Comparison of ENCODE assay signal across 9 cellular contexts in genomic region chr11:119357069-119357468, GRCh38. TPM values are rescaled to one million over a fixed set of nuclear protein-coding genes. Genes with fewer than 3 reads are reported as not detected.
A peak's percentile ranks its signal among the peaks of the same experiment; 100 is the strongest.
DNase-seq lines count a peak whose midpoint lies in the region; ATAC-seq and TF ChIP-seq lines count a peak whose summit lies in the region.
"Had no signal": no experiment of that assay in that cellular context is flagged by ENCODE, and none has a peak within 500 bp of the region (broad histone marks: within the 10 kb centered on the region; RNA-seq: fewer than 3 reads in every experiment).

No MANE protein-coding gene starts in this region.

- peaks cover 6% of the 10 kb centered on the region for H3K9me1 ChIP-seq in IMR-90 (ENCODE audit: insufficient read depth, low read length)

- TF ChIP-seq CTCF in A673 (conservative IDR thresholded peaks at IDR 0.05; ENCODE audit: low read depth, low read length) (no peak), IMR-90 (conservative IDR thresholded peaks at IDR 0.05; ENCODE audit: low read depth, low read length) (no peak), coronary artery (IDR thresholded peaks at IDR 0.05) (no peak), natural killer cell (IDR thresholded peaks at IDR 0.05) (no peak)

- ATAC-seq in IMR-90 (ENCODE audit: low read depth) (no peak), natural killer cell (no peak), GM21367 (IDR thresholded peaks at IDR 0.05; ENCODE audit: unreplicated experiment) (no peak)

- no peaks in the 10 kb centered on the region for H3K9me3 Mint-ChIP-seq in natural killer cell

- H4K5ac ChIP-seq in IMR-90 (ENCODE audit: low read depth, low read length), result no peak overlapping the region

- H3K4me3 ChIP-seq in A673 (ENCODE audit: low read depth, low read length, poor library complexity, severe bottlenecking) (peak overlapping the region; percentile 64), IMR-90 (ENCODE audit: insufficient read depth, low read depth, low read length) (no peak overlapping the region), coronary artery (peak overlapping the region; percentile 73)

- peak overlapping the region; percentile 99 for H2AFZ ChIP-seq in IMR-90 (replicated peaks; ENCODE audit: low read length, poor library complexity)

- H2BK20ac ChIP-seq in IMR-90 (ENCODE audit: low read depth, low read length), result no peak overlapping the region

- dilution Hi-C loops in IMR-90 (cut with HindIII; ENCODE audit: low sequenced_read_pairs, unreplicated experiment), result no loop called here

- no TSS peak for BruUV-seq in A673 (replicated peaks; lab: Mats Ljungman, UMichigan)
- no TSS peak for BruUV-seq in IMR-90 (replicated peaks; lab: Mats Ljungman, UMichigan)

- no peaks in the 10 kb centered on the region for H3K9me3 ChIP-seq in A673 (ENCODE audit: low read depth, low read length, poor library complexity, severe bottlenecking)
- H3K9me3 ChIP-seq in IMR-90 (ENCODE audit: control insufficient read depth, insufficient read depth, low read length), result no peaks in the 10 kb centered on the region

- no peak overlapping the region for H3K23ac ChIP-seq in IMR-90 (ENCODE audit: low read depth, low read length)

- WGBS in IMR-90 (ENCODE audit: extremely low coverage in 2 of 2, insufficient read length in 1 of 2), 2 experiments, result 54% methylated on average over 5 of the region's 13 CpGs; no CpG with 5 or more reads in 1 of the 2 experiments

- H3K4me2 ChIP-seq in IMR-90 (ENCODE audit: low read depth, low read length), result no peak overlapping the region; the same call in 1 of the 2 replicates

- H4K91ac ChIP-seq in IMR-90 (ENCODE audit: insufficient read depth, low read depth, low read length), result no peak overlapping the region

- DNase-seq in A673 (ENCODE audit: low spot score) (no peak), IMR-90 (no peak), coronary artery (ENCODE audit: low spot score) (no peak), natural killer cell (no peak), G401 (ENCODE audit: low spot score) (no peak), NCI-H510A treated with DMSO at 0.1 percent for 48 hours (lab: John Stamatoyannopoulos, UW) (no peak), NCI-H1694 treated with DMSO at 0.1 percent for 48 hours (lab: John Stamatoyannopoulos, UW) (no peak)
- DNase-seq: DMS79 had no signal

- CTCF ChIA-PET in A673 (lab: Charles Lee), result interaction anchor here (1.2 to 2.5 kb wide), 4 partner anchors 16 to 118 kb away, joined by 9 to 50 read pairs (median 28); partner anchors contain the start of gene RNF26
- CTCF ChIA-PET in IMR-90 (lab: Yijun Ruan, JAX), result interaction anchor here (0.5 to 2.9 kb wide), 13 partner anchors 9 to 829 kb away, joined by 3 to 32 read pairs (median 8); partner anchors contain the start of gene C1QTNF5

- no peak overlapping the region for H2BK120ac ChIP-seq in IMR-90 (ENCODE audit: low read depth, low read length)

- no peak overlapping the region for H2BK15ac ChIP-seq in IMR-90 (ENCODE audit: low read depth, low read length)

- peak overlapping the region; percentile 79 for H3K27ac ChIP-seq in A673 (ENCODE audit: low read depth, low read length, poor library complexity, severe bottlenecking)
- H3K27ac ChIP-seq in IMR-90 (ENCODE audit: insufficient read depth, low read length), result no peak overlapping the region
- H3K27ac ChIP-seq in coronary artery, result peak overlapping the region; percentile 52 to 63

- no peak overlapping the region for H3K18ac ChIP-seq in IMR-90 (ENCODE audit: low read depth, low read length)

- H3K27me3 Mint-ChIP-seq in natural killer cell (ENCODE audit: low read depth in 2 of 2), result peaks cover 43 to 52% of the 10 kb centered on the region in 2 donors

- peaks cover 10 to 11% of the 10 kb centered on the region in 2 donors for H3K4me1 Mint-ChIP-seq in natural killer cell

- no peaks in the 10 kb centered on the region for H3K36me3 Mint-ChIP-seq in natural killer cell

- H3K4ac ChIP-seq in IMR-90 (ENCODE audit: low read depth, low read length), result no peak overlapping the region

- no peak overlapping the region for H3K9ac ChIP-seq in IMR-90 (ENCODE audit: low read depth, low read length)

- no peak for TF ChIP-seq RAD21 in IMR-90 (IDR thresholded peaks at IDR 0.05; ENCODE audit: low read length)

- H4K8ac ChIP-seq in IMR-90 (ENCODE audit: low read depth in 2 of 2, low read length in 2 of 2), result no peak overlapping the region

- H2AK9ac ChIP-seq in IMR-90 (replicated peaks; ENCODE audit: low read depth, low read length, poor library complexity), result peak overlapping the region; percentile 82

- H3K4me3 Mint-ChIP-seq in natural killer cell, result peak overlapping the region; percentile 69

- POLR2A ChIA-PET in A673 (lab: Charles Lee; ENCODE audit: low non-redundant PET) (no interaction called here), IMR-90 (lab: Charles Lee; ENCODE audit: unreplicated experiment) (interaction anchor here (0.6 kb wide), 1 partner anchor 287 kb away, joined by 5 read pairs; no protein-coding TSS in a partner anchor)

- H3K14ac ChIP-seq in IMR-90 (replicated peaks; ENCODE audit: low read depth, low read length), result no peak overlapping the region

- H4K20me1 ChIP-seq in IMR-90 (ENCODE audit: insufficient read depth, low read length), result peaks cover 12% of the 10 kb centered on the region; the same call in 1 of the 2 replicates

- no peak for TF ChIP-seq POLR2A in IMR-90 (IDR thresholded peaks at IDR 0.05; ENCODE audit: low read depth, low read length)

- peak overlapping the region in 1 of 2 donors; percentile 88 for H3K27ac Mint-ChIP-seq in natural killer cell

- H3K56ac ChIP-seq in IMR-90 (ENCODE audit: extremely low read depth, insufficient read depth, low read length), result no peak overlapping the region

- H3K79me1 ChIP-seq in IMR-90 (ENCODE audit: low read depth in 1 of 2, low read length in 2 of 2), result no peaks in the 10 kb centered on the region

- intact Hi-C loops in A673 (cut with micrococcal nuclease; ENCODE audit: unreplicated experiment), result loop anchor here (2.0 to 10.0 kb wide), 2 partner anchors 18 to 748 kb away; no protein-coding TSS in a partner anchor
- intact Hi-C loops in IMR-90 (cut with micrococcal nuclease), result no loop called here
- intact Hi-C loops in natural killer cell (cut with micrococcal nuclease), result no loop called here

- no peaks in the 10 kb centered on the region for H3K27me3 ChIP-seq in A673 (replicated peaks; ENCODE audit: insufficient read depth, low read depth, low read length, poor library complexity)
- 0 out of 2 replicates have a peak, but pooled peaks cover 2% of the 10 kb centered on the region for H3K27me3 ChIP-seq in IMR-90 (ENCODE audit: control insufficient read depth, insufficient read depth, low read length)

- H3K36me3 ChIP-seq in A673 (ENCODE audit: insufficient read depth, low read length, poor library complexity, severe bottlenecking), result peaks cover 4% of the 10 kb centered on the region
- H3K36me3 ChIP-seq in IMR-90 (ENCODE audit: control insufficient read depth, insufficient read depth, low read length), result no peaks in the 10 kb centered on the region

- peaks cover 13% of the 10 kb centered on the region for H3K4me1 ChIP-seq in A673 (ENCODE audit: insufficient read depth, low read length, poor library complexity, severe bottlenecking)
- peaks cover 9% of the 10 kb centered on the region for H3K4me1 ChIP-seq in IMR-90 (ENCODE audit: control insufficient read depth, insufficient read depth, low read length)

- in situ Hi-C loops in IMR-90 (cut with MboI; ENCODE audit: low sequenced_read_pairs) (loop anchor here (5.0 to 25.0 kb wide), 2 partner anchors 115 to 755 kb away; no protein-coding TSS in a partner anchor), G401 (cut with HindIII; ENCODE audit: low sequenced_read_pairs) (no loop called here)

- H2AK5ac ChIP-seq in IMR-90 (ENCODE audit: low read depth, low read length), result no peak overlapping the region

- no peak overlapping the region for H2BK5ac ChIP-seq in IMR-90 (ENCODE audit: low read depth, low read length, poor library complexity, severe bottlenecking)

RNA-seq across cellular contexts. Expression of gene MFRP, which starts 10.6 kb away (rescaled TPM):
- total RNA-seq in A673 (2021), result not detected in 2 replicates
- not detected in 2 replicates for total RNA-seq in IMR-90 (2012; rRNA removed)
- polyA plus RNA-seq in IMR-90 (2012; rRNA removed), result not detected in 2 replicates
- polyA plus RNA-seq in IMR-90 (2012; cell fraction: cytosol; rRNA removed), result 0.02 and 0.05 TPM in 2 replicates
- not detected in 2 replicates for polyA plus RNA-seq in IMR-90 (2012; cell fraction: nucleus; rRNA removed; ENCODE audit: low replicate concordance)
- total RNA-seq in natural killer cell, result not detected
- total RNA-seq in G401 (2014; rRNA removed; shearing (Covaris generic)), result 0.25 and 7.3 TPM in 2 replicates

RNA-seq across cellular contexts. Expression of gene C1QTNF5, which starts 16.4 kb away (rescaled TPM):
- total RNA-seq in A673 (2021) (0.31 TPM in 1 of 2 replicates, not detected in the other), IMR-90 (2012; rRNA removed) (1.9 and 2.0 TPM in 2 replicates), natural killer cell (not detected)
- 5.4 and 5.8 TPM in 2 replicates for polyA plus RNA-seq in IMR-90 (2012; rRNA removed)
- 5.1 and 9.5 TPM in 2 replicates for polyA plus RNA-seq in IMR-90 (2012; cell fraction: cytosol; rRNA removed)
- 5.6 and 7.4 TPM in 2 replicates for polyA plus RNA-seq in IMR-90 (2012; cell fraction: nucleus; rRNA removed; ENCODE audit: low replicate concordance)
- total RNA-seq in G401 (2014; rRNA removed; shearing (Covaris generic)), result 0.17 and 1.0 TPM in 2 replicates

RNA-seq across cellular contexts. Expression of gene RNF26, which starts 22.7 kb away (rescaled TPM):
- total RNA-seq in A673 (2021), result 81.3 and 89.3 TPM in 2 replicates
- total RNA-seq in IMR-90 (2012; rRNA removed), result 3.4 and 3.6 TPM in 2 replicates
- polyA plus RNA-seq in IMR-90 (2012; rRNA removed), result 36.7 and 38.1 TPM in 2 replicates
- polyA plus RNA-seq in IMR-90 (2012; cell fraction: cytosol; rRNA removed), result 34.0 and 44.0 TPM in 2 replicates
- polyA plus RNA-seq in IMR-90 (2012; cell fraction: nucleus; rRNA removed; ENCODE audit: low replicate concordance), result 7.8 and 14.3 TPM in 2 replicates
- 10 to 100 TPM; 18.0 to 21.8 (median 18.1) TPM for total RNA-seq in natural killer cell
- total RNA-seq in G401 (2014; rRNA removed; shearing (Covaris generic)), result 19.3 and 19.9 TPM in 2 replicates

RNA-seq across cellular contexts. Expression of gene USP2, which starts 24.4 kb away (rescaled TPM):
- 4.8 and 6.2 TPM in 2 replicates for total RNA-seq in A673 (2021)
- under 0.01 and 0.18 TPM in 2 replicates for total RNA-seq in IMR-90 (2012; rRNA removed)
- polyA plus RNA-seq in IMR-90 (2012; rRNA removed), result 0.63 and 0.79 TPM in 2 replicates
- polyA plus RNA-seq in IMR-90 (2012; cell fraction: cytosol; rRNA removed), result 0.25 and 0.74 TPM in 2 replicates
- 1.8 and 3.1 TPM in 2 replicates for polyA plus RNA-seq in IMR-90 (2012; cell fraction: nucleus; rRNA removed; ENCODE audit: low replicate concordance)
- total RNA-seq in natural killer cell, result 1 to 10 TPM in 1 of 3 donors, under 1 TPM in 1, not detected in 1; 0.50 to 3.9 TPM
- total RNA-seq in G401 (2014; rRNA removed; shearing (Covaris generic)), result 0.75 and 1.8 TPM in 2 replicates

RNA-seq across cellular contexts. Expression of gene MCAM, which starts 40.1 kb away (rescaled TPM):
- total RNA-seq in A673 (2021), result 14.4 and 20.0 TPM in 2 replicates
- 131 and 165 TPM in 2 replicates for total RNA-seq in IMR-90 (2012; rRNA removed)
- 79.4 and 95.1 TPM in 2 replicates for polyA plus RNA-seq in IMR-90 (2012; rRNA removed)
- polyA plus RNA-seq in IMR-90 (2012; cell fraction: cytosol; rRNA removed), result 197 and 220 TPM in 2 replicates
- 58.2 and 150 TPM in 2 replicates for polyA plus RNA-seq in IMR-90 (2012; cell fraction: nucleus; rRNA removed; ENCODE audit: low replicate concordance)
- total RNA-seq in natural killer cell, result 1 to 10 TPM in 1 of 3 donors, under 1 TPM in 2; 0.11 to 2.0 (median 0.19) TPM
- 77.2 and 90.3 TPM in 2 replicates for total RNA-seq in G401 (2014; rRNA removed; shearing (Covaris generic))
